In the genomic region with DNA sequence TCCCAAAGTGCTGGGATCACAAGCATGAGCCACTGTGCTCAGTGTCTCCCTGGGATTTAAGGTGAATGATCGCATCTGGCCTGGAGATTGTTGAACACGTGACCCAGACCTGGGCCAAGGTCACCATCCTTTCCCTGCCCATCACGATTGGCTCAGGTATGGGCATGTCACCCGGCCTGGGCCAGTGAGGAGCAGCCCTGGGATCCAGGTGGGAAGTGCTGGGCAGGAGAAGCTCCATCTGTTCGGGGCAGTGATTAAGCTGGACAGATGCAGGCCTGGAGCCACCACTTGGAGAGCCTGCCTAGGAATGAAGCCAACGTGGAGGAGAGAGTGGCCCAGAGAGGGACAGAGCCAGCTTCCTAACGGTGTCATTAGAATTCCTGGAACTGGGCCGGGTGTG, we compare ENCODE assay signal across 14 cellular contexts. TPM values are rescaled to one million over a fixed set of nuclear protein-coding genes. Genes with fewer than 3 reads are reported as not detected.
"Had no signal": no experiment of that assay in that cellular context is flagged by ENCODE, and none has a peak within 500 bp of the region (broad histone marks: within the 10 kb centered on the region; RNA-seq: fewer than 3 reads in every experiment).

No MANE protein-coding gene starts in this region.

- H3K4me3 ChIP-seq: right atrium auricular region, smooth muscle cell had no signal

- H3K4me1 ChIP-seq: right atrium auricular region had no signal

- DNase-seq: activated CD4-positive, alpha-beta T cell treated with anti-CD3 and anti-CD28 coated beads, Interleukin-2, amount 50 U/mL, for 48 hours; activated CD4-positive, CD25-positive, alpha-beta regulatory T cell; activated CD8-positive, alpha-beta memory T cell treated with anti-CD3 and anti-CD28 coated beads, Interleukin-2, amount 50 U/mL, for 48 hours; activated naive CD4-positive, alpha-beta T cell treated with anti-CD3 and anti-CD28 coated beads, Interleukin-2, amount 10 ng/mL, durations not matched to agents 7 days and 5 days; dermis blood vessel endothelial cell; endodermal cell; hippocampal formation; mesendoderm had no signal

- H3K9me3 ChIP-seq: neutrophil had no signal

- H3K27ac Mint-ChIP-seq: endodermal cell had no signal

- H3K4me3 Mint-ChIP-seq: activated naive CD4-positive, alpha-beta T cell treated with anti-CD3 and anti-CD28 coated beads, Interleukin-2, amount 10 ng/mL, durations not matched to agents 7 days and 5 days; endodermal cell had no signal

- H3K4me1 Mint-ChIP-seq: endodermal cell had no signal

- H3K4me2 ChIP-seq: smooth muscle cell had no signal

- H3K27me3 Mint-ChIP-seq: activated naive CD4-positive, alpha-beta T cell treated with anti-CD3 and anti-CD28 coated beads, Interleukin-2, amount 10 ng/mL, durations not matched to agents 7 days and 5 days had no signal

- H3K36me3 ChIP-seq: neutrophil had no signal

- H3K27me3 ChIP-seq: neutrophil, right atrium auricular region had no signal

- H3K27ac ChIP-seq: neutrophil, right atrium auricular region had no signal

RNA-seq across cellular contexts. Expression of a gene that starts 59.9 kb away (rescaled TPM):
- total RNA-seq: cerebellum; dermis blood vessel endothelial cell; endodermal cell; kidney epithelial cell; smooth muscle cell; T-helper 1 cell treated with Interleukin-12 subunit alpha and Interleukin-12 subunit beta and Interleukin-4 antibody, amounts not matched to agents 30 ng/mL and 1 ng/mL, for 36 hours had no signal
- polyA plus RNA-seq: smooth muscle cell had no signal
